In genomic region chr21:39556176-39556575, GRCh38 we compare ENCODE assay signal across 12 cellular contexts. TPM values are rescaled to one million over a fixed set of nuclear protein-coding genes. Genes with fewer than 3 reads are reported as not detected.
DNase-seq lines count a peak whose midpoint lies in the region; ATAC-seq and TF ChIP-seq lines count a peak whose summit lies in the region.
"Had no signal": no experiment of that assay in that cellular context is flagged by ENCODE, and none has a peak within 500 bp of the region (broad histone marks: within the 10 kb centered on the region; RNA-seq: fewer than 3 reads in every experiment).

No MANE protein-coding gene starts in this region.

- in situ Hi-C loops in KBM-7 (cut with MboI; ENCODE audit: low pct_unique_long_range_greater_than_20kb, low sequenced_read_pairs), result no loop called here

- DNase-seq in COLO829 (ENCODE audit: low spot score), result peak; percentile 81
- peak; percentile 10 for DNase-seq in NCI-H128 (lab: John Stamatoyannopoulos, UW; ENCODE audit: unreplicated experiment)
- peak; percentile 60 for DNase-seq in RPMI7951 (ENCODE audit: low read depth)
- DNase-seq in left kidney (ENCODE audit: low read depth, low spot score), result peak; percentile 74
- no peak for DNase-seq in SHP77 (lab: John Stamatoyannopoulos, UW)
- DNase-seq in KBM-7, result no peak
- DNase-seq in omental fat pad (ENCODE audit: low spot score), result no peak
- DNase-seq: activated B cell treated with CpG ODN at 0.5 μM for 24 hours; mammary epithelial cell; stimulated activated CD8-positive, alpha-beta memory T cell treated with anti-CD3 and anti-CD28 coated beads, Interleukin-4, amount 100 ng/mL, for 48 hours had no signal

- ATAC-seq in HG03108 (IDR thresholded peaks at IDR 0.05; ENCODE audit: unreplicated experiment) (no peak), omental fat pad (ENCODE audit: low FRiP score) (no peak)
- ATAC-seq: esophagus mucosa had no signal

- TF ChIP-seq CTCF in omental fat pad (IDR thresholded peaks at IDR 0.05), result no peak

RNA-seq across cellular contexts. Expression of gene B3GALT5, which starts 56.6 kb away (rescaled TPM):
- 0.39 and 0.72 TPM in 2 replicates for total RNA-seq in RPMI7951 (2014; rRNA removed; shearing (Covaris generic))
- not detected for total RNA-seq in omental fat pad
- total RNA-seq: activated B cell treated with CpG ODN at 0.5 μM for 24 hours, mammary epithelial cell had no signal

Comparison
In these comparisons a context has a peak if more than half of its experiments do, and no peak if none do; other contexts are left out.
1. DNase-seq: peak in COLO829 (single experiment), NCI-H128 (single experiment), RPMI7951 (single experiment) and left kidney (single experiment); none in SHP77 (0 of 2), KBM-7 (single experiment) and omental fat pad (single experiment).